In the genomic region with DNA sequence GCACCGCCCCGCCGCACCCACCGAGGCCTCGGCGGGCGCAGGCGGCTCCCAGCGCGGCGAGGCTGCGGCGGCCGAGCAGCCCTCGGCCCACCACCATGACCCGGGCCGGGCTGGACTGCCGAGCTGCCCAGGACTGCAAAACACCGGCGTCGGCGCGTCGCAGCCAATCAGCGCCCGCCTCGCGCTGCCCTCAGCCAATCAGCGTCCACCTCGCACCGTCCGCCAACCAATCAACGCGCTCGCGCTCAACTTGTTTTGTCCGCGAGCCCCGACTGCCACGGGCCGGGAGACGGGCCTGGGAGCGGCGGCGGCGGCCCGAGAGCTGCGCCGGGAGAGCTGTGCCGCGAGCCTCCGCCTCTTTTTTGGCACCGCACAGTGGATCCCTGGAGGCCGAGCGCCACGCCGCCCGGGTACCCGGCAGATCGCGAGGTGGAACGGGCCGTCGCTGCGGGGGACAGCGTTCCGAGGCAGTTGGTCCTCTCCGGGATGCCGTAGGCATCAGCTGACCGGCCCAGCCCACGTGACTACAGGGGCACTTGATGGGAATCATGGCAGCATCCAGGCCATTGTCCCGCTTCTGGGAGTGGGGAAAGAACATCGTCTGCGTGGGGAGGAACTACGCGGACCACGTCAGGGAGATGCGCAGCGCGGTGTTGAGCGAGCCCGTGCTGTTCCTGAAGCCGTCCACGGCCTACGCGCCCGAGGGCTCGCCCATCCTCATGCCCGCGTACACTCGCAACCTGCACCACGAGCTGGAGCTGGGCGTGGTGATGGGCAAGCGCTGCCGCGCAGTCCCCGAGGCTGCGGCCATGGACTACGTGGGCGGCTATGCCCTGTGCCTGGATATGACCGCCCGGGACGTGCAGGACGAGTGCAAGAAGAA, we compare ENCODE assay signal across 1 cellular context.
TF ChIP-seq lines count a peak whose summit lies in the region.

A gene (plus strand): TSS at position 516 of the 883 bp plus-strand sequence. CDS start 33 bp downstream, at position 549.
A gene (minus strand): TSS at position 135 of the 883 bp plus-strand sequence. CDS start 38 bp downstream, at position 97.

TF ChIP-seq in WTC11, 78 proteins besides CTCF, POLR2A, EP300 and RAD21 (continued from another document):
- TF ChIP-seq, protein P1, sequence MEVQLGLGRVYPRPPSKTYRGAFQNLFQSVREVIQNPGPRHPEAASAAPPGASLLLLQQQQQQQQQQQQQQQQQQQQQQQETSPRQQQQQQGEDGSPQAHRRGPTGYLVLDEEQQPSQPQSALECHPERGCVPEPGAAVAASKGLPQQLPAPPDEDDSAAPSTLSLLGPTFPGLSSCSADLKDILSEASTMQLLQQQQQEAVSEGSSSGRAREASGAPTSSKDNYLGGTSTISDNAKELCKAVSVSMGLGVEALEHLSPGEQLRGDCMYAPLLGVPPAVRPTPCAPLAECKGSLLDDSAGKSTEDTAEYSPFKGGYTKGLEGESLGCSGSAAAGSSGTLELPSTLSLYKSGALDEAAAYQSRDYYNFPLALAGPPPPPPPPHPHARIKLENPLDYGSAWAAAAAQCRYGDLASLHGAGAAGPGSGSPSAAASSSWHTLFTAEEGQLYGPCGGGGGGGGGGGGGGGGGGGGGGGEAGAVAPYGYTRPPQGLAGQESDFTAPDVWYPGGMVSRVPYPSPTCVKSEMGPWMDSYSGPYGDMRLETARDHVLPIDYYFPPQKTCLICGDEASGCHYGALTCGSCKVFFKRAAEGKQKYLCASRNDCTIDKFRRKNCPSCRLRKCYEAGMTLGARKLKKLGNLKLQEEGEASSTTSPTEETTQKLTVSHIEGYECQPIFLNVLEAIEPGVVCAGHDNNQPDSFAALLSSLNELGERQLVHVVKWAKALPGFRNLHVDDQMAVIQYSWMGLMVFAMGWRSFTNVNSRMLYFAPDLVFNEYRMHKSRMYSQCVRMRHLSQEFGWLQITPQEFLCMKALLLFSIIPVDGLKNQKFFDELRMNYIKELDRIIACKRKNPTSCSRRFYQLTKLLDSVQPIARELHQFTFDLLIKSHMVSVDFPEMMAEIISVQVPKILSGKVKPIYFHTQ (CRISPR knock-in tag; IDR thresholded peaks at IDR 0.05): no peak
- TF ChIP-seq, protein P2, sequence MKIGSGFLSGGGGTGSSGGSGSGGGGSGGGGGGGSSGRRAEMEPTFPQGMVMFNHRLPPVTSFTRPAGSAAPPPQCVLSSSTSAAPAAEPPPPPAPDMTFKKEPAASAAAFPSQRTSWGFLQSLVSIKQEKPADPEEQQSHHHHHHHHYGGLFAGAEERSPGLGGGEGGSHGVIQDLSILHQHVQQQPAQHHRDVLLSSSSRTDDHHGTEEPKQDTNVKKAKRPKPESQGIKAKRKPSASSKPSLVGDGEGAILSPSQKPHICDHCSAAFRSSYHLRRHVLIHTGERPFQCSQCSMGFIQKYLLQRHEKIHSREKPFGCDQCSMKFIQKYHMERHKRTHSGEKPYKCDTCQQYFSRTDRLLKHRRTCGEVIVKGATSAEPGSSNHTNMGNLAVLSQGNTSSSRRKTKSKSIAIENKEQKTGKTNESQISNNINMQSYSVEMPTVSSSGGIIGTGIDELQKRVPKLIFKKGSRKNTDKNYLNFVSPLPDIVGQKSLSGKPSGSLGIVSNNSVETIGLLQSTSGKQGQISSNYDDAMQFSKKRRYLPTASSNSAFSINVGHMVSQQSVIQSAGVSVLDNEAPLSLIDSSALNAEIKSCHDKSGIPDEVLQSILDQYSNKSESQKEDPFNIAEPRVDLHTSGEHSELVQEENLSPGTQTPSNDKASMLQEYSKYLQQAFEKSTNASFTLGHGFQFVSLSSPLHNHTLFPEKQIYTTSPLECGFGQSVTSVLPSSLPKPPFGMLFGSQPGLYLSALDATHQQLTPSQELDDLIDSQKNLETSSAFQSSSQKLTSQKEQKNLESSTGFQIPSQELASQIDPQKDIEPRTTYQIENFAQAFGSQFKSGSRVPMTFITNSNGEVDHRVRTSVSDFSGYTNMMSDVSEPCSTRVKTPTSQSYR (CRISPR knock-in tag; IDR thresholded peaks at IDR 0.05): peak; percentile 69; the same call in 1 of the 2 replicates
- TF ChIP-seq HMGA2 (CRISPR knock-in tag; IDR thresholded peaks at IDR 0.05) (no peak), NFE2L1 (CRISPR knock-in tag; IDR thresholded peaks at IDR 0.05) (0 out of 2 replicates have a peak, but pooled peaks have one; percentile 73), SMAD3 (CRISPR knock-in tag; IDR thresholded peaks at IDR 0.05; ENCODE audit: borderline replicate concordance) (no peak), FOXP1 (CRISPR knock-in tag; IDR thresholded peaks at IDR 0.05; ENCODE audit: borderline replicate concordance) (peak; percentile 95), OVOL2 (CRISPR knock-in tag; IDR thresholded peaks at IDR 0.05; ENCODE audit: borderline replicate concordance) (no peak), ZNF263 (CRISPR knock-in tag; IDR thresholded peaks at IDR 0.05; ENCODE audit: low read depth) (no peak), ETV6 (CRISPR knock-in tag; IDR thresholded peaks at IDR 0.05) (peak; percentile 89), TEAD4 (CRISPR knock-in tag; IDR thresholded peaks at IDR 0.05) (peak; percentile 41; the same call in 1 of the 2 replicates), ZNF423 (CRISPR knock-in tag; IDR thresholded peaks at IDR 0.05) (no peak), ZNF396 (CRISPR knock-in tag; IDR thresholded peaks at IDR 0.05; ENCODE audit: borderline replicate concordance) (no peak), NR2C2 (CRISPR knock-in tag; IDR thresholded peaks at IDR 0.05) (no peak), MXD4 (CRISPR knock-in tag; IDR thresholded peaks at IDR 0.05; ENCODE audit: borderline replicate concordance) (no peak), NR1H2 (CRISPR knock-in tag; IDR thresholded peaks at IDR 0.05) (no peak)
- TF ChIP-seq, protein P3, sequence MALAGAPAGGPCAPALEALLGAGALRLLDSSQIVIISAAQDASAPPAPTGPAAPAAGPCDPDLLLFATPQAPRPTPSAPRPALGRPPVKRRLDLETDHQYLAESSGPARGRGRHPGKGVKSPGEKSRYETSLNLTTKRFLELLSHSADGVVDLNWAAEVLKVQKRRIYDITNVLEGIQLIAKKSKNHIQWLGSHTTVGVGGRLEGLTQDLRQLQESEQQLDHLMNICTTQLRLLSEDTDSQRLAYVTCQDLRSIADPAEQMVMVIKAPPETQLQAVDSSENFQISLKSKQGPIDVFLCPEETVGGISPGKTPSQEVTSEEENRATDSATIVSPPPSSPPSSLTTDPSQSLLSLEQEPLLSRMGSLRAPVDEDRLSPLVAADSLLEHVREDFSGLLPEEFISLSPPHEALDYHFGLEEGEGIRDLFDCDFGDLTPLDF (CRISPR knock-in tag; IDR thresholded peaks at IDR 0.05): no peak
- TF ChIP-seq, protein P4, sequence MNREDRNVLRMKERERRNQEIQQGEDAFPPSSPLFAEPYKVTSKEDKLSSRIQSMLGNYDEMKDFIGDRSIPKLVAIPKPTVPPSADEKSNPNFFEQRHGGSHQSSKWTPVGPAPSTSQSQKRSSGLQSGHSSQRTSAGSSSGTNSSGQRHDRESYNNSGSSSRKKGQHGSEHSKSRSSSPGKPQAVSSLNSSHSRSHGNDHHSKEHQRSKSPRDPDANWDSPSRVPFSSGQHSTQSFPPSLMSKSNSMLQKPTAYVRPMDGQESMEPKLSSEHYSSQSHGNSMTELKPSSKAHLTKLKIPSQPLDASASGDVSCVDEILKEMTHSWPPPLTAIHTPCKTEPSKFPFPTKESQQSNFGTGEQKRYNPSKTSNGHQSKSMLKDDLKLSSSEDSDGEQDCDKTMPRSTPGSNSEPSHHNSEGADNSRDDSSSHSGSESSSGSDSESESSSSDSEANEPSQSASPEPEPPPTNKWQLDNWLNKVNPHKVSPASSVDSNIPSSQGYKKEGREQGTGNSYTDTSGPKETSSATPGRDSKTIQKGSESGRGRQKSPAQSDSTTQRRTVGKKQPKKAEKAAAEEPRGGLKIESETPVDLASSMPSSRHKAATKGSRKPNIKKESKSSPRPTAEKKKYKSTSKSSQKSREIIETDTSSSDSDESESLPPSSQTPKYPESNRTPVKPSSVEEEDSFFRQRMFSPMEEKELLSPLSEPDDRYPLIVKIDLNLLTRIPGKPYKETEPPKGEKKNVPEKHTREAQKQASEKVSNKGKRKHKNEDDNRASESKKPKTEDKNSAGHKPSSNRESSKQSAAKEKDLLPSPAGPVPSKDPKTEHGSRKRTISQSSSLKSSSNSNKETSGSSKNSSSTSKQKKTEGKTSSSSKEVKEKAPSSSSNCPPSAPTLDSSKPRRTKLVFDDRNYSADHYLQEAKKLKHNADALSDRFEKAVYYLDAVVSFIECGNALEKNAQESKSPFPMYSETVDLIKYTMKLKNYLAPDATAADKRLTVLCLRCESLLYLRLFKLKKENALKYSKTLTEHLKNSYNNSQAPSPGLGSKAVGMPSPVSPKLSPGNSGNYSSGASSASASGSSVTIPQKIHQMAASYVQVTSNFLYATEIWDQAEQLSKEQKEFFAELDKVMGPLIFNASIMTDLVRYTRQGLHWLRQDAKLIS (CRISPR knock-in tag; IDR thresholded peaks at IDR 0.05; ENCODE audit: borderline replicate concordance): no peak
- TF ChIP-seq, protein P5, sequence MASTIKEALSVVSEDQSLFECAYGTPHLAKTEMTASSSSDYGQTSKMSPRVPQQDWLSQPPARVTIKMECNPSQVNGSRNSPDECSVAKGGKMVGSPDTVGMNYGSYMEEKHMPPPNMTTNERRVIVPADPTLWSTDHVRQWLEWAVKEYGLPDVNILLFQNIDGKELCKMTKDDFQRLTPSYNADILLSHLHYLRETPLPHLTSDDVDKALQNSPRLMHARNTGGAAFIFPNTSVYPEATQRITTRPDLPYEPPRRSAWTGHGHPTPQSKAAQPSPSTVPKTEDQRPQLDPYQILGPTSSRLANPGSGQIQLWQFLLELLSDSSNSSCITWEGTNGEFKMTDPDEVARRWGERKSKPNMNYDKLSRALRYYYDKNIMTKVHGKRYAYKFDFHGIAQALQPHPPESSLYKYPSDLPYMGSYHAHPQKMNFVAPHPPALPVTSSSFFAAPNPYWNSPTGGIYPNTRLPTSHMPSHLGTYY (CRISPR knock-in tag; IDR thresholded peaks at IDR 0.05): no peak
- TF ChIP-seq, protein P6, sequence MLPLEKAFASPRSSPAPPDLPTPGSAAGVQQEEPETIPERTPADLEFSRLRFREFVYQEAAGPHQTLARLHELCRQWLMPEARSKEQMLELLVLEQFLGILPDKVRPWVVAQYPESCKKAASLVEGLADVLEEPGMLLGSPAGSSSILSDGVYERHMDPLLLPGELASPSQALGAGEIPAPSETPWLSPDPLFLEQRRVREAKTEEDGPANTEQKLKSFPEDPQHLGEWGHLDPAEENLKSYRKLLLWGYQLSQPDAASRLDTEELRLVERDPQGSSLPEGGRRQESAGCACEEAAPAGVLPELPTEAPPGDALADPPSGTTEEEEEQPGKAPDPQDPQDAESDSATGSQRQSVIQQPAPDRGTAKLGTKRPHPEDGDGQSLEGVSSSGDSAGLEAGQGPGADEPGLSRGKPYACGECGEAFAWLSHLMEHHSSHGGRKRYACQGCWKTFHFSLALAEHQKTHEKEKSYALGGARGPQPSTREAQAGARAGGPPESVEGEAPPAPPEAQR (CRISPR knock-in tag; IDR thresholded peaks at IDR 0.05): no peak
TF ChIP-seq in WTC11: peak in this region for 28.
